In genomic region chr5:11904270-11904906, GRCh38 we compare ENCODE assay signal across 1 cellular context.
TF ChIP-seq lines count a peak whose summit lies in the region.

A gene with protein sequence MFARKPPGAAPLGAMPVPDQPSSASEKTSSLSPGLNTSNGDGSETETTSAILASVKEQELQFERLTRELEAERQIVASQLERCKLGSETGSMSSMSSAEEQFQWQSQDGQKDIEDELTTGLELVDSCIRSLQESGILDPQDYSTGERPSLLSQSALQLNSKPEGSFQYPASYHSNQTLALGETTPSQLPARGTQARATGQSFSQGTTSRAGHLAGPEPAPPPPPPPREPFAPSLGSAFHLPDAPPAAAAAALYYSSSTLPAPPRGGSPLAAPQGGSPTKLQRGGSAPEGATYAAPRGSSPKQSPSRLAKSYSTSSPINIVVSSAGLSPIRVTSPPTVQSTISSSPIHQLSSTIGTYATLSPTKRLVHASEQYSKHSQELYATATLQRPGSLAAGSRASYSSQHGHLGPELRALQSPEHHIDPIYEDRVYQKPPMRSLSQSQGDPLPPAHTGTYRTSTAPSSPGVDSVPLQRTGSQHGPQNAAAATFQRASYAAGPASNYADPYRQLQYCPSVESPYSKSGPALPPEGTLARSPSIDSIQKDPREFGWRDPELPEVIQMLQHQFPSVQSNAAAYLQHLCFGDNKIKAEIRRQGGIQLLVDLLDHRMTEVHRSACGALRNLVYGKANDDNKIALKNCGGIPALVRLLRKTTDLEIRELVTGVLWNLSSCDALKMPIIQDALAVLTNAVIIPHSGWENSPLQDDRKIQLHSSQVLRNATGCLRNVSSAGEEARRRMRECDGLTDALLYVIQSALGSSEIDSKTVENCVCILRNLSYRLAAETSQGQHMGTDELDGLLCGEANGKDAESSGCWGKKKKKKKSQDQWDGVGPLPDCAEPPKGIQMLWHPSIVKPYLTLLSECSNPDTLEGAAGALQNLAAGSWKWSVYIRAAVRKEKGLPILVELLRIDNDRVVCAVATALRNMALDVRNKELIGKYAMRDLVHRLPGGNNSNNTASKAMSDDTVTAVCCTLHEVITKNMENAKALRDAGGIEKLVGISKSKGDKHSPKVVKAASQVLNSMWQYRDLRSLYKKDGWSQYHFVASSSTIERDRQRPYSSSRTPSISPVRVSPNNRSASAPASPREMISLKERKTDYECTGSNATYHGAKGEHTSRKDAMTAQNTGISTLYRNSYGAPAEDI (N-terminal part only) (minus strand): TSS chr5:11904446. CDS start chr5:11903853, 593 bp downstream.

TF ChIP-seq in GM23338, 12 proteins besides CTCF, POLR2A, EP300 and RAD21 (continued from another document):
- TF ChIP-seq ZNF114 (CRISPR knock-in tag; IDR thresholded peaks at IDR 0.05) (0 out of 2 replicates have a peak, but pooled peaks have one; percentile 21), CREB1 (CRISPR knock-in tag; IDR thresholded peaks at IDR 0.05; ENCODE audit: low read depth) (no peak; the same call in 1 of the 2 replicates), POLR2AphosphoS5 (IDR thresholded peaks at IDR 0.05; ENCODE audit: low read depth) (0 out of 2 replicates have a peak, but pooled peaks have one; percentile 18), ZNF331 (CRISPR knock-in tag; IDR thresholded peaks at IDR 0.05; ENCODE audit: low read depth) (no peak), ETS1 (IDR thresholded peaks at IDR 0.05) (no peak), NANOG (IDR thresholded peaks at IDR 0.05; ENCODE audit: borderline replicate concordance) (no peak)
- TF ChIP-seq, protein P1, sequence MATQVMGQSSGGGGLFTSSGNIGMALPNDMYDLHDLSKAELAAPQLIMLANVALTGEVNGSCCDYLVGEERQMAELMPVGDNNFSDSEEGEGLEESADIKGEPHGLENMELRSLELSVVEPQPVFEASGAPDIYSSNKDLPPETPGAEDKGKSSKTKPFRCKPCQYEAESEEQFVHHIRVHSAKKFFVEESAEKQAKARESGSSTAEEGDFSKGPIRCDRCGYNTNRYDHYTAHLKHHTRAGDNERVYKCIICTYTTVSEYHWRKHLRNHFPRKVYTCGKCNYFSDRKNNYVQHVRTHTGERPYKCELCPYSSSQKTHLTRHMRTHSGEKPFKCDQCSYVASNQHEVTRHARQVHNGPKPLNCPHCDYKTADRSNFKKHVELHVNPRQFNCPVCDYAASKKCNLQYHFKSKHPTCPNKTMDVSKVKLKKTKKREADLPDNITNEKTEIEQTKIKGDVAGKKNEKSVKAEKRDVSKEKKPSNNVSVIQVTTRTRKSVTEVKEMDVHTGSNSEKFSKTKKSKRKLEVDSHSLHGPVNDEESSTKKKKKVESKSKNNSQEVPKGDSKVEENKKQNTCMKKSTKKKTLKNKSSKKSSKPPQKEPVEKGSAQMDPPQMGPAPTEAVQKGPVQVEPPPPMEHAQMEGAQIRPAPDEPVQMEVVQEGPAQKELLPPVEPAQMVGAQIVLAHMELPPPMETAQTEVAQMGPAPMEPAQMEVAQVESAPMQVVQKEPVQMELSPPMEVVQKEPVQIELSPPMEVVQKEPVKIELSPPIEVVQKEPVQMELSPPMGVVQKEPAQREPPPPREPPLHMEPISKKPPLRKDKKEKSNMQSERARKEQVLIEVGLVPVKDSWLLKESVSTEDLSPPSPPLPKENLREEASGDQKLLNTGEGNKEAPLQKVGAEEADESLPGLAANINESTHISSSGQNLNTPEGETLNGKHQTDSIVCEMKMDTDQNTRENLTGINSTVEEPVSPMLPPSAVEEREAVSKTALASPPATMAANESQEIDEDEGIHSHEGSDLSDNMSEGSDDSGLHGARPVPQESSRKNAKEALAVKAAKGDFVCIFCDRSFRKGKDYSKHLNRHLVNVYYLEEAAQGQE (IDR thresholded peaks at IDR 0.05; ENCODE audit: unreplicated experiment): no peak
